Comparison of ENCODE assay signal across 13 cellular contexts in the genomic region with DNA sequence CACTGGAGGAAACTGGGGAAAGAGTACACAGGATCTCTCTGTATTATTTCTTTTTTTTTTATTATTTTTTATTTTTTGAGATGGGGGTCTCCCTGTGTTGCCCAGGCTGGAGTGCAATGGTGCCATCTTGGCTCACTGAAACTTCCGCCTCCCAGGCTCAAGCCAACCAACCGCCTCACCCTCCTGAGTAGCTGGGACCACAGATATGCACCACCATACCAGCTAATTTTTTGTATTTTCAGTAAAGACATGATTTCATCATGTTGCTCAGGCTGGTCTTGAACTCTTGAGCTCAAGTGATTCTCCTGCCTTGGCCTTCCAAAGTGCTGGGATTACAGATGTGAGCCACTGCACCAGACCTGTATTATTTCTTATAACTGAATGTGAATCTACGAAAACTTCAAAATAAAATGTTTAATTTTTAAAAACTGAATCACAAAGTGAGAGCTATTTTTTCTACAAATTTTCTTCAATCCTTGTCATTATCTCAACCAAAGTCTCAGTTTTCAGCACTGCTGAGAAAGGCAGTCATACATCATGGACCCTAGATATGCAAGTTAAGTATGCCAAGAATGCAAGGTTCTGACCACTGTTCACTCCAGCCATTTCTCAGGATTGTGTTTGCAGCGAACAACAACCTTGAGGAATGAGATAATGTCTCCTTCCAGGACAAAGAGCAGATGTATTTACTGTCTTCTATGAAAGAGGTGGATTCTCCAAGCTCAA. TPM values are rescaled to one million over a fixed set of nuclear protein-coding genes. Genes with fewer than 3 reads are reported as not detected.
DNase-seq lines count a peak whose midpoint lies in the region; ATAC-seq and TF ChIP-seq lines count a peak whose summit lies in the region.
"Had no signal": no experiment of that assay in that cellular context is flagged by ENCODE, and none has a peak within 500 bp of the region (broad histone marks: within the 10 kb centered on the region; RNA-seq: fewer than 3 reads in every experiment).

No MANE protein-coding gene starts in this region.

- H3K27ac ChIP-seq in Karpas-422 (ENCODE audit: low read length) (no peak overlapping the region), mesodermal cell (ENCODE audit: low read depth, low read length, severe bottlenecking) (peak overlapping the region; percentile 78)

- TF ChIP-seq CTCF in BJ (IDR thresholded peaks at IDR 0.05; ENCODE audit: insufficient read depth, low read depth, low read length) (no peak), cardiac fibroblast (IDR thresholded peaks at IDR 0.05; ENCODE audit: low read depth, low read length) (no peak)

- H3K4me2 ChIP-seq in Karpas-422 (ENCODE audit: low read depth, low read length, poor library complexity, severe bottlenecking) = peak overlapping the region; percentile 87

- no peaks in the 10 kb centered on the region for H3K9me2 ChIP-seq in Karpas-422 (replicated peaks; ENCODE audit: insufficient read depth, low read length)

- H3K9ac ChIP-seq in Karpas-422 (ENCODE audit: low read length) = peak overlapping the region; percentile 23

- H3K27me3 Mint-ChIP-seq in stimulated activated naive B cell treated with anti-CD40 and anti-IgM and Interleukin-4, amounts not matched to agents 10 μg/mL and 1 μg/mL and 100 μg/mL, for 72 hours = no peaks in the 10 kb centered on the region

- peaks cover 20% of the 10 kb centered on the region for H3K4me1 ChIP-seq in Karpas-422 (ENCODE audit: low read length)
- peaks cover 21% of the 10 kb centered on the region for H3K4me1 ChIP-seq in mesodermal cell (ENCODE audit: control insufficient read depth, insufficient read depth, low read length, poor library complexity, severe bottlenecking)

- no peak overlapping the region for H2AFZ ChIP-seq in Karpas-422 (ENCODE audit: low read length)

- peaks cover 9 to 18% of the 10 kb centered on the region in 2 donors for H3K4me1 Mint-ChIP-seq in stimulated activated naive B cell treated with anti-CD40 and anti-IgM and Interleukin-4, amounts not matched to agents 10 μg/mL and 1 μg/mL and 100 μg/mL, for 72 hours

- POLR2A ChIA-PET in BJ (lab: Charles Lee) = no interaction called here

- peaks cover 8 to 17% of the 10 kb centered on the region in 2 donors for H3K36me3 Mint-ChIP-seq in stimulated activated naive B cell treated with anti-CD40 and anti-IgM and Interleukin-4, amounts not matched to agents 10 μg/mL and 1 μg/mL and 100 μg/mL, for 72 hours

- CTCF ChIA-PET in BJ (lab: Yijun Ruan, JAX) = interaction anchor here (0.6 to 1.5 kb wide), 4 partner anchors 27 to 212 kb away, joined by 3 to 6 read pairs (median 4); no protein-coding TSS in a partner anchor

- no peaks in the 10 kb centered on the region for H3K27me3 ChIP-seq in BJ (ENCODE audit: control insufficient read depth, insufficient read depth, low read length)
- no peaks in the 10 kb centered on the region for H3K27me3 ChIP-seq in Karpas-422 (ENCODE audit: low read length)
- H3K27me3 ChIP-seq: body of pancreas, heart right ventricle had no signal

- H4K20me1 ChIP-seq in Karpas-422 (ENCODE audit: insufficient read depth, low read depth, low read length) = peaks cover 8% of the 10 kb centered on the region; the same call in 1 of the 2 replicates

- H3K36me3 ChIP-seq in BJ (ENCODE audit: control insufficient read depth, insufficient read depth, low read length) (peaks cover 4% of the 10 kb centered on the region), Karpas-422 (ENCODE audit: insufficient read depth, low read length) (peaks cover 34% of the 10 kb centered on the region), mesodermal cell (ENCODE audit: control insufficient read depth, insufficient read depth, low read length) (peaks cover 39% of the 10 kb centered on the region)

- WGBS in mesodermal cell (ENCODE audit: insufficient coverage in 2 of 2), 2 experiments = 94 to 95% methylated on average over 2 to 3 of the region's 4 CpGs

- H3K9me3 ChIP-seq in Karpas-422 (ENCODE audit: low read length) (no peaks in the 10 kb centered on the region), mesodermal cell (ENCODE audit: control insufficient read depth, low read length) (no peaks in the 10 kb centered on the region)
- H3K9me3 ChIP-seq: body of pancreas, heart right ventricle had no signal

- no peak overlapping the region for H3K4me3 Mint-ChIP-seq in stimulated activated naive B cell treated with anti-CD40 and anti-IgM and Interleukin-4, amounts not matched to agents 10 μg/mL and 1 μg/mL and 100 μg/mL, for 72 hours
- H3K4me3 Mint-ChIP-seq: activated CD8-positive, alpha-beta T cell treated with anti-CD3 and anti-CD28 coated beads, Interleukin-2, amount 10 ng/mL, durations not matched to agents 7 days and 5 days had no signal

- ATAC-seq in stimulated activated naive B cell treated with anti-CD40 and anti-IgM and Interleukin-4, amounts not matched to agents 10 μg/mL and 1 μg/mL and 100 μg/mL, for 72 hours (replicated peaks) = no peak
- ATAC-seq in HG03196 (IDR thresholded peaks at IDR 0.05; ENCODE audit: unreplicated experiment) = no peak
- ATAC-seq in HG03460 (IDR thresholded peaks at IDR 0.05; ENCODE audit: unreplicated experiment) = no peak
- no peak for ATAC-seq in HG03457 (IDR thresholded peaks at IDR 0.05; ENCODE audit: unreplicated experiment)
- ATAC-seq: activated CD8-positive, alpha-beta T cell treated with anti-CD3 and anti-CD28 coated beads, Interleukin-2, amount 10 ng/mL, durations not matched to agents 7 days and 5 days; body of pancreas; heart right ventricle had no signal

- H3K9me3 Mint-ChIP-seq in stimulated activated naive B cell treated with anti-CD40 and anti-IgM and Interleukin-4, amounts not matched to agents 10 μg/mL and 1 μg/mL and 100 μg/mL, for 72 hours = no peaks in the 10 kb centered on the region

- H3K27ac Mint-ChIP-seq in stimulated activated naive B cell treated with anti-CD40 and anti-IgM and Interleukin-4, amounts not matched to agents 10 μg/mL and 1 μg/mL and 100 μg/mL, for 72 hours = no peak overlapping the region

- peak; percentile 9 for DNase-seq in BJ (ENCODE audit: low read depth)
- DNase-seq in Karpas-422 = no peak
- DNase-seq in cardiac fibroblast (ENCODE audit: low read depth in 2 of 2) = peak; percentile 63 to 67
- DNase-seq in stimulated activated naive B cell treated with anti-CD40 and anti-IgM and Interleukin-4, amounts not matched to agents 10 μg/mL and 1 μg/mL and 100 μg/mL, for 72 hours = no peak
- DNase-seq: activated CD8-positive, alpha-beta T cell treated with anti-CD3 and anti-CD28 coated beads, Interleukin-2, amount 10 ng/mL, durations not matched to agents 7 days and 5 days; body of pancreas; heart right ventricle; NCI-H510A treated with DMSO at 0.1 percent for 48 hours; stimulated activated CD4-positive, alpha-beta T cell treated with anti-CD3 and anti-CD28 coated beads, Interleukin-2, amount 100 ng/mL, for 24 hours had no signal

- H3K4me3 ChIP-seq in BJ (ENCODE audit: low read depth, low read length) = no peak overlapping the region
- H3K4me3 ChIP-seq in Karpas-422 (ENCODE audit: low read length) = peak overlapping the region; percentile 33; the same call in 1 of the 2 replicates
- no peak overlapping the region for H3K4me3 ChIP-seq in cardiac fibroblast (replicated peaks in 1 of 2; ENCODE audit: low read depth in 2 of 2, low read length in 2 of 2)
- no peak overlapping the region for H3K4me3 ChIP-seq in mesodermal cell (ENCODE audit: extremely low read depth, insufficient read depth, low read length, poor library complexity, severe bottlenecking)
- H3K4me3 ChIP-seq: body of pancreas had no signal

- H3K79me2 ChIP-seq in Karpas-422 (ENCODE audit: low read length) = peaks cover 29% of the 10 kb centered on the region

RNA-seq across cellular contexts. Expression of a gene that starts 2.4 kb away (rescaled TPM):
- polyA plus RNA-seq in BJ (2011; rRNA removed) = 26.7 and 46.7 TPM in 2 replicates
- polyA minus RNA-seq in BJ (2011; rRNA and poly(A)+ RNA removed) = 12.1 and 16.3 TPM in 2 replicates
- total RNA-seq in Karpas-422 (2014; rRNA removed; shearing (Covaris generic); ENCODE audit: low replicate concordance) = 46.2 and 63.5 TPM in 2 replicates
- polyA plus RNA-seq in mesodermal cell (2013, experiment 1 of 2) = 47.7 TPM
- polyA plus RNA-seq in mesodermal cell (2013, experiment 2 of 2) = 50.1 TPM

Comparison
In these comparisons a context has a peak if more than half of its experiments do, and no peak if none do; other contexts are left out.
1. DNase-seq: peak in BJ (single experiment) and cardiac fibroblast (2 of 2); none in Karpas-422 (single experiment) and stimulated activated naive B cell treated with anti-CD40 and anti-IgM and Interleukin-4, amounts not matched to agents 10 μg/mL and 1 μg/mL and 100 μg/mL, for 72 hours (single experiment).